1 cellular context compared by ENCODE assay signal in the genomic region with DNA sequence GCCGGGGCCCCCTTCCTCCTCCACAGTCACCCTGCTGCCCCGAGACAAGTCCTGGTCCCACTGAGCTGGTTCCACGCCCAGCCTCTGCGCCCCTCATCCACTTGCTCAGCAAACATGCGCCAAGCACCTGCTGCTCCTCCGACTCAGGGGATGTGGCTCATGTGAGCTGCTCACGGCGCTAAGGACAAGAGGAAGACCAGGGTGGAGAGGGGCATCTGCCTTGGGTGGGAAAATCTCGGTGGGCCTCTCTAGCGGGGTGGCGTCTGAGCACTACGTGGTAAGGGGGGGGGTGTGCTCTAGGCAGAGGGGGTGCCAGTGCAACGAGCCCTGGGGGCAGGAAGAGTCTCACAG.
A peak's percentile ranks its signal among the peaks of the same experiment; 100 is the strongest.
TF ChIP-seq lines count a peak whose summit lies in the region.

No MANE protein-coding gene starts in this region.

TF ChIP-seq in Ishikawa, 13 proteins besides CTCF, POLR2A, EP300 and RAD21:
- TF ChIP-seq, protein P1, sequence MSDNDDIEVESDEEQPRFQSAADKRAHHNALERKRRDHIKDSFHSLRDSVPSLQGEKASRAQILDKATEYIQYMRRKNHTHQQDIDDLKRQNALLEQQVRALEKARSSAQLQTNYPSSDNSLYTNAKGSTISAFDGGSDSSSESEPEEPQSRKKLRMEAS (IDR thresholded peaks at IDR 0.05), result peak; percentile 18; the same call in 1 of the 2 replicates
- TF ChIP-seq TCF12 (IDR thresholded peaks at IDR 0.05; ENCODE audit: low read depth), result no peak
